8 cellular contexts compared by ENCODE assay signal in the genomic region with DNA sequence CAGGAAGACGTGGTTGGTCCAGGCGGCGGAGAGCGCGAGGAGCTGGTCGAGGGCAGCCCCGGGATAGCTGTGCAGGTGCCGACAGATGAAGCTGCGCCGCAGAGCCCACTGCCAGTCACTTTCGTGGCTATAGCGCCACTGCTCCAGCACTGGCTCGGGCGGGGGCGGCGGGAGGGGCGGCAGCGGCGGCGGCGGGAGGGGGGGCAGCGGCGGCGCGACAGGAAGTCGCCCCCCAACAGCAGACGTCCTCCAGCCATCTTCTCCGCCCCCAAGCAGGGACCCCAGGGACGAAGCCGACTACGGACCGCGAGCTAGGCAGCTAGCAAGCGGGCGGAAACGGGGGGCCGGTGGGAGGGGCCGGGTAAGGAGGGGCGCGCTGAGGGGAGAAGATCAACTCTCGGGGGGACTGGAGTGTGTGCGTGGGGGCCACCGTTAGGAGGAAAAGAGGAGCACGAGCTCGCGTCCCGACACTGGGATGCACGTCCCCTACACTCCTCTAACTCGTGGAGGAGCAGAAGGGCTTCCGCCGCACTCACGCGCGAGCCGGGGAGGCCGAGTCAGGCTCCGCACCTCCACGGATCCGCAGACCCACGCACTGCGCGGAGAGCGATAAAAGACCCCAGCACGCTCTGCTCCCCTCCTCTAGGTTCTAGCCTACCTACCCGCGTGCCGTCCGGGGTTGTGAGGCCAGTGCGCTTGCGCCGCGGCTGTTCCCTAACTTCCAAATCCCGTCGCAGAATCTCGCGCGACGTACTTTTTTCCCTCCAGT. TPM values are rescaled to one million over a fixed set of nuclear protein-coding genes. Genes with fewer than 3 reads are reported as not detected.
DNase-seq lines count a peak whose midpoint lies in the region; ATAC-seq, FAIRE-seq and TF ChIP-seq lines count a peak whose summit lies in the region.

A gene (minus strand): TSS at position 686 of the 769 bp plus-strand sequence.

- H3K4me2 ChIP-seq in DOHH2 (ENCODE audit: low read length), result peak within 1 kb of the TSS; percentile 82

- CTCF ChIA-PET in RWPE1 (lab: Yijun Ruan, JAX), result interaction anchor here (0.6 to 0.8 kb wide), 2 partner anchors 48 to 124 kb away, joined by 3 read pairs; no protein-coding TSS in a partner anchor

- H3K27me3 ChIP-seq in DOHH2 (ENCODE audit: control insufficient read depth, low read length) (no peaks in the 10 kb centered on the region), testis (no peaks in the 10 kb centered on the region)

- POLR2A ChIA-PET in RWPE1 (lab: Yijun Ruan, JAX; ENCODE audit: low non-redundant PET), result interaction anchor here (0.6 kb wide), 2 partner anchors 102 to 152 kb away, joined by 3 read pairs; a partner anchor contains a TSS

- H3K4me3 ChIP-seq in DOHH2 (ENCODE audit: low read length) (peak within 1 kb of the TSS; percentile 97), testis (peak within 1 kb of the TSS; percentile 73 to 81)
- H3K4me3 ChIP-seq in Jurkat, Clone E6-1 (ENCODE audit: low read length), result peak within 1 kb of the TSS; percentile 79

- H4K20me1 ChIP-seq in DOHH2 (ENCODE audit: control insufficient read depth, insufficient read depth, low read depth, low read length), result 0 out of 2 replicates have a peak, but pooled peaks cover 4% of the 10 kb centered on the region

- intact Hi-C loops in testis (cut with DNase I; ENCODE audit: low total_unique reads), result no loop called here

- DNase-seq in Jurkat, Clone E6-1 (ENCODE audit: low read depth, low spot score), result peak; percentile 87
- DNase-seq in RWPE1 (ENCODE audit: low spot score), result peak; percentile 77
- peak; percentile 81 for DNase-seq in activated gamma-delta T cell treated with anti-CD3 and anti-CD28 coated beads, Interleukin-2, amount 50 U/mL, for 16 hours (ENCODE audit: low read depth)
- peak; percentile 45 to 71 for DNase-seq in frontal cortex (ENCODE audit: low spot score in 2 of 2)
- DNase-seq in nucleus accumbens (lab: John Stamatoyannopoulos, UW), result peak; percentile 10 to 91 (median 74)
- DNase-seq in testis, result peak; percentile 94

- WGBS in testis, 2 donors, result 0% methylated on average over 38 of the region's 78 CpGs; no CpG with 5 or more reads in 1 of the 2 donors

- H3K27ac ChIP-seq in DOHH2 (ENCODE audit: low read depth, low read length) (peak within 1 kb of the TSS; percentile 76), RWPE1 (peak within 1 kb of the TSS; percentile 74), testis (peak within 1 kb of the TSS; percentile 91 to 94)

- TF ChIP-seq POLR2A in testis (IDR thresholded peaks at IDR 0.05), result peak; percentile 53

- FAIRE-seq in frontal cortex (lab: Jason Lieb, UNC), result no peak

- peak; percentile 63 for ATAC-seq in GM21717 (IDR thresholded peaks at IDR 0.05; ENCODE audit: unreplicated experiment)

- H3K79me2 ChIP-seq in DOHH2 (ENCODE audit: control insufficient read depth, low read length), result peaks cover 53% of the 10 kb centered on the region

- H3K4me1 ChIP-seq in DOHH2 (ENCODE audit: control insufficient read depth, low read length) (peaks cover 33% of the 10 kb centered on the region), testis (no peaks in the 10 kb centered on the region)

- H3K9me3 ChIP-seq in DOHH2 (ENCODE audit: control insufficient read depth, insufficient read depth, low read length) (no peaks in the 10 kb centered on the region), testis (no peaks in the 10 kb centered on the region)

- H3K36me3 ChIP-seq in DOHH2 (ENCODE audit: control insufficient read depth, low read length), result peaks cover 35% of the 10 kb centered on the region
- no peaks in the 10 kb centered on the region for H3K36me3 ChIP-seq in testis (ENCODE audit: low read depth, missing control alignments)

- H3F3A ChIP-seq in DOHH2 (ENCODE audit: control insufficient read depth, insufficient read depth), result no peaks in the 10 kb centered on the region

- no peaks in the 10 kb centered on the region for H3K9me2 ChIP-seq in DOHH2 (replicated peaks; ENCODE audit: control insufficient read depth, low read length)

- TF ChIP-seq CTCF in DOHH2 (IDR thresholded peaks at IDR 0.05; ENCODE audit: low read depth, low read length, poor library complexity, severe bottlenecking), result no peak
- no peak for TF ChIP-seq CTCF in RWPE1 (conservative IDR thresholded peaks at IDR 0.05; ENCODE audit: low read depth)
- no peak for TF ChIP-seq CTCF in testis (IDR thresholded peaks at IDR 0.05)

RNA-seq across cellular contexts. Expression of the gene that starts here (rescaled TPM):
- polyA plus RNA-seq in Jurkat, Clone E6-1 (2012; ENCODE audit: insufficient read depth, insufficient read length), result 14.3 TPM
- total RNA-seq in frontal cortex (15.1 TPM), testis (1 to 10 TPM; 4.7 to 6.4 TPM)
- 4.1 TPM for polyA plus RNA-seq in testis (ENCODE audit: insufficient read depth, low read depth, low replicate concordance)

Comparison
In these comparisons a context has a peak if more than half of its experiments do, and no peak if none do; other contexts are left out.
1. Peak in every context shown above with its lines: DNase-seq, ATAC-seq, H3K4me3 ChIP-seq and H3K27ac ChIP-seq.